Comparison of ENCODE assay signal across 8 cellular contexts in the genomic region with DNA sequence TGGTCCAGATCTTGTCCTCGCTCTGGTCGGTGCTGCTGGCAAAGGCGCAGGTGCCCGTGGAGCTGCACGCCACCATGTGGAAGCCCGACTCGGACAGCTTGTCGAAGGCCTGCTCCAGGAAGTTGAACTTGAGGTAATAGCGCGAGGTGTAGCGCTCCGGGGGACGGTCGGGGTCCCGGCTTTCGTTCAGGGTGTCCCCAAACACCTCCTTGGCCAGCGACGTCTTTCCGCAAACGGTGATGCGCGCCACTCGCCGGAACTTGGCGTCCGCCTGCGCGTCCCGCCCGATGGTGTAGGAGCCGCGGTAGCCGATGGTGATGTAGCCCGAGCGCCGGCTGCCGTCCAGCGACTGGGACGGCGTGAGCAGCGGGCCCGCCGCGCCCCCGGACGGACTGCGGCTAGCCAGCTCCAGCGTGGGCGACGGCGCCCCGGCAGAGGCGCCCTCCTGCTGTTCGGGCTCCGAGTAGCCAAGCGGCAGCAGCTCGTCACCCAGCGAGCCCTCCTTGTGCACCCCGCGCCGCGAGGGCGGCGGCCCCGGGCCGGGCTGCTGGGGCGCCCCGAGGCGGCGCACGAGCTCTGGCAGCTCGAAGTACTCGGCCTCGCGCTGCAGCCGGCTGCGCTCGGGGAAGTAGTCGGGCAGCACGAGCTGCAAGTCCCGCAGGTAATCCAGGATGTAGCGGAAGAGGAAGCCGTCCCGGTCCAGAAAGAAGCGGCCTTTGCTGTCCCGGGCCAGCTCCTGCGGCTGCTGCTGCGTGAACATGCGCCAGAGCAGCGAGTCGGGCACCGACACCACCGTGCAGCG. TPM values are rescaled to one million over a fixed set of nuclear protein-coding genes. Genes with fewer than 3 reads are reported as not detected.
DNase-seq lines count a peak whose midpoint lies in the region; ATAC-seq, FAIRE-seq and TF ChIP-seq lines count a peak whose summit lies in the region.

No MANE protein-coding gene starts in this region.

- H3K27me3 ChIP-seq in cardiac muscle cell (peaks cover 3% of the 10 kb centered on the region), vagina (no peaks in the 10 kb centered on the region)

- H3K27ac ChIP-seq in SK-N-MC (no peak overlapping the region), cardiac muscle cell (peak overlapping the region; percentile 93), vagina (peak overlapping the region; percentile 90)

- H3K4me3 ChIP-seq in SK-N-MC: peak overlapping the region; percentile 89
- peak overlapping the region; percentile 94 for H3K4me3 ChIP-seq in cardiac muscle cell
- peak overlapping the region; percentile 72 to 92 for H3K4me3 ChIP-seq in vagina

- DNase-seq in DMS153 treated with DMSO at 0.1 percent for 48 hours (lab: John Stamatoyannopoulos, UW; ENCODE audit: unreplicated experiment) (peak; percentile 38), HTR-8/SVneo (ENCODE audit: insufficient read length, low spot score) (peak; percentile 24), SK-N-MC (ENCODE audit: low read depth, low spot score) (no peak), cardiac muscle cell (ENCODE audit: low read depth in 1 of 2, low spot score in 1 of 2) (peak; percentile 72 to 80), posterior cingulate gyrus (peak; percentile 22 to 93 (median 64)), vagina (ENCODE audit: extremely low spot score in 2 of 2) (peak in 1 of 2 donors; percentile 92)
- peak; percentile 79 for DNase-seq in activated naive CD8-positive, alpha-beta T cell treated with anti-CD3 and anti-CD28 coated beads, Interleukin-2, amount 10 ng/mL, durations not matched to agents 7 days and 5 days

- FAIRE-seq in HTR-8/SVneo (lab: Jason Lieb, UNC): no peak

- POLR2A ChIA-PET in activated naive CD8-positive, alpha-beta T cell treated with anti-CD3 and anti-CD28 coated beads, Interleukin-2, amount 10 ng/mL, durations not matched to agents 7 days and 5 days (lab: Charles Lee): interaction anchor here (1.2 to 2.5 kb wide), 5 partner anchors 9 to 444 kb away, joined by 4 to 9 read pairs (median 7); a partner anchor contains a TSS

- H3K36me3 ChIP-seq in SK-N-MC (ENCODE audit: insufficient read depth, low read length): no peaks in the 10 kb centered on the region
- peaks cover 2% of the 10 kb centered on the region for H3K36me3 ChIP-seq in cardiac muscle cell
- H3K36me3 ChIP-seq in vagina: no peaks in the 10 kb centered on the region

- H3K4me1 Mint-ChIP-seq in activated naive CD8-positive, alpha-beta T cell treated with anti-CD3 and anti-CD28 coated beads, Interleukin-2, amount 10 ng/mL, durations not matched to agents 7 days and 5 days: peaks cover 27% of the 10 kb centered on the region

- peak; percentile 45 for ATAC-seq in GM21381 (IDR thresholded peaks at IDR 0.05; ENCODE audit: unreplicated experiment)
- peak; percentile 57 for ATAC-seq in activated naive CD8-positive, alpha-beta T cell treated with anti-CD3 and anti-CD28 coated beads, Interleukin-2, amount 10 ng/mL, durations not matched to agents 7 days and 5 days (ENCODE audit: low read depth)

- no peaks in the 10 kb centered on the region for H3K9me3 Mint-ChIP-seq in activated naive CD8-positive, alpha-beta T cell treated with anti-CD3 and anti-CD28 coated beads, Interleukin-2, amount 10 ng/mL, durations not matched to agents 7 days and 5 days

- H3K36me3 Mint-ChIP-seq in activated naive CD8-positive, alpha-beta T cell treated with anti-CD3 and anti-CD28 coated beads, Interleukin-2, amount 10 ng/mL, durations not matched to agents 7 days and 5 days: peaks cover 5% of the 10 kb centered on the region

- intact Hi-C loops in posterior cingulate gyrus (cut with DNase I) (loop anchor here (10.0 kb wide), 1 partner anchor 61 kb away; no protein-coding TSS in a partner anchor), vagina (cut with DNase I) (no loop called here)

- TF ChIP-seq CTCF in cardiac muscle cell (IDR thresholded peaks at IDR 0.05; ENCODE audit: low read depth, low read length) (peak; percentile 48), vagina (IDR thresholded peaks at IDR 0.05) (no peak)

- peak overlapping the region; percentile 67 for H3K9ac ChIP-seq in SK-N-MC (ENCODE audit: insufficient read length)

- H3K4me1 ChIP-seq in cardiac muscle cell (ENCODE audit: low read depth) (peaks cover 21% of the 10 kb centered on the region), vagina (peaks cover 5% of the 10 kb centered on the region)

- TF ChIP-seq POLR2A in vagina (IDR thresholded peaks at IDR 0.05): no peak

- H3K9me3 ChIP-seq in SK-N-MC (ENCODE audit: low read depth, low read length): no peaks in the 10 kb centered on the region
- H3K9me3 ChIP-seq in cardiac muscle cell (ENCODE audit: low read depth): no peaks in the 10 kb centered on the region
- H3K9me3 ChIP-seq in vagina: no peaks in the 10 kb centered on the region

- peak overlapping the region; percentile 88 for H3K27ac Mint-ChIP-seq in activated naive CD8-positive, alpha-beta T cell treated with anti-CD3 and anti-CD28 coated beads, Interleukin-2, amount 10 ng/mL, durations not matched to agents 7 days and 5 days

- H3K4me3 Mint-ChIP-seq in activated naive CD8-positive, alpha-beta T cell treated with anti-CD3 and anti-CD28 coated beads, Interleukin-2, amount 10 ng/mL, durations not matched to agents 7 days and 5 days: peak overlapping the region; percentile 95

- H3K27me3 Mint-ChIP-seq in activated naive CD8-positive, alpha-beta T cell treated with anti-CD3 and anti-CD28 coated beads, Interleukin-2, amount 10 ng/mL, durations not matched to agents 7 days and 5 days: peaks cover 29% of the 10 kb centered on the region

RNA-seq across cellular contexts. Expression of a gene that starts 0.8 kb away (rescaled TPM):
- total RNA-seq in activated naive CD8-positive, alpha-beta T cell treated with anti-CD3 and anti-CD28 coated beads, Interleukin-2, amount 10 ng/mL, durations not matched to agents 7 days and 5 days: 1 to 10 TPM; 6.1 to 6.5 TPM
- total RNA-seq in cardiac muscle cell (194 and 242 TPM in 2 replicates), vagina (57.2 TPM)
- polyA plus RNA-seq in cardiac muscle cell: 40.0 and 40.8 TPM in 2 replicates
